Comparison of ENCODE assay signal across 15 cellular contexts in genomic region chr3:171249171-171249692, GRCh38.
DNase-seq lines count a peak whose midpoint lies in the region; ATAC-seq, FAIRE-seq and TF ChIP-seq lines count a peak whose summit lies in the region.
"Had no signal": no experiment of that assay in that cellular context is flagged by ENCODE, and none has a peak within 500 bp of the region (broad histone marks: within the 10 kb centered on the region; RNA-seq: fewer than 3 reads in every experiment).

No MANE protein-coding gene starts in this region.

- no peaks in the 10 kb centered on the region for H3K9me3 Mint-ChIP-seq in activated CD8-positive, alpha-beta memory T cell treated with anti-CD3 and anti-CD28 coated beads, Interleukin-2, amount 10 ng/mL, durations not matched to agents 7 days and 5 days (ENCODE audit: low read depth)
- H3K9me3 Mint-ChIP-seq: stimulated activated naive B cell treated with anti-CD40 and anti-IgM and Interleukin-4, amounts not matched to agents 10 μg/mL and 1 μg/mL and 100 μg/mL, for 72 hours had no signal

- intact Hi-C loops in GM12878 (cut with micrococcal nuclease; ENCODE audit: unreplicated experiment): loop anchor here (5.0 kb wide), 1 partner anchor 33 kb away; no protein-coding TSS in a partner anchor

- H3K36me3 ChIP-seq in GM12878 (ENCODE audit: control insufficient read depth in 2 of 2, insufficient read depth in 2 of 2, low read length in 1 of 2): 0 out of 4 replicates have a peak, but pooled peaks cover 0 to 4% of the 10 kb centered on the region in 2 experiments
- H3K36me3 ChIP-seq: heart right ventricle, lower lobe of right lung had no signal

- TF ChIP-seq CTCF in GM12878 (IDR thresholded peaks at IDR 0.05 in 2 of 3, conservative IDR thresholded peaks at IDR 0.05 in 1 of 3; ENCODE audit: control insufficient read depth in 2 of 3, extremely low read depth in 1 of 3, insufficient read depth in 1 of 3, low read depth in 3 of 3, low read length in 3 of 3): no peak

- POLR2A ChIA-PET in GM12878 (lab: Charles Lee) (interaction anchor here (0.8 to 3.6 kb wide), 9 partner anchors 9 to 60 kb away, joined by 3 to 22 read pairs (median 5); no protein-coding TSS in a partner anchor), HEK293T (lab: Yijun Ruan, JAX) (no interaction called here)

- no peaks in the 10 kb centered on the region for H3K27me3 Mint-ChIP-seq in activated CD8-positive, alpha-beta memory T cell treated with anti-CD3 and anti-CD28 coated beads, Interleukin-2, amount 10 ng/mL, durations not matched to agents 7 days and 5 days
- H3K27me3 Mint-ChIP-seq: stimulated activated naive B cell treated with anti-CD40 and anti-IgM and Interleukin-4, amounts not matched to agents 10 μg/mL and 1 μg/mL and 100 μg/mL, for 72 hours had no signal

- H4K20me1 ChIP-seq in GM12878 (ENCODE audit: control insufficient read depth, insufficient read depth): no peaks in the 10 kb centered on the region

- H3K9me3 ChIP-seq in GM12878 (replicated peaks; ENCODE audit: control insufficient read depth, insufficient read depth, low read length): no peaks in the 10 kb centered on the region; the same call in 1 of the 3 replicates
- H3K9me3 ChIP-seq: heart right ventricle, lower lobe of right lung had no signal

- peaks cover 22% of the 10 kb centered on the region for H3K36me3 Mint-ChIP-seq in activated CD8-positive, alpha-beta memory T cell treated with anti-CD3 and anti-CD28 coated beads, Interleukin-2, amount 10 ng/mL, durations not matched to agents 7 days and 5 days
- H3K36me3 Mint-ChIP-seq: stimulated activated naive B cell treated with anti-CD40 and anti-IgM and Interleukin-4, amounts not matched to agents 10 μg/mL and 1 μg/mL and 100 μg/mL, for 72 hours had no signal

- peak overlapping the region; percentile 82 for H3K4me2 ChIP-seq in GM12878 (ENCODE audit: control insufficient read depth, insufficient read depth)

- H3K4me3 ChIP-seq in GM12878: peak overlapping the region; percentile 53
- H3K4me3 ChIP-seq: heart right ventricle, lower lobe of right lung had no signal

- RAD21 ChIA-PET in GM12878 (lab: Charles Lee; ENCODE audit: unreplicated experiment): interaction anchor here (0.7 to 6.5 kb wide), 22 partner anchors 8 to 523 kb away, joined by 3 to 48 read pairs (median 5); no protein-coding TSS in a partner anchor

- no TSS peak for BruUV-seq in GM12878 (replicated peaks; lab: Mats Ljungman, UMichigan)

- no peak for DNase-seq in activated CD8-positive, alpha-beta memory T cell treated with anti-CD3 and anti-CD28 coated beads, Interleukin-2, amount 10 ng/mL, durations not matched to agents 7 days and 5 days
- no peak for DNase-seq in activated CD8-positive, alpha-beta memory T cell treated with anti-CD3 and anti-CD28 coated beads for 24 hours
- DNase-seq in GM12878 (ENCODE audit: low read depth, low spot score) (no peak), HUDEP-2 (lab: John Stamatoyannopoulos, UW; ENCODE audit: unreplicated experiment in 76 of 76) (no peak), middle frontal gyrus (ENCODE audit: extremely low spot score, low spot score) (no peak), HEK293T (ENCODE audit: extremely low spot score) (no peak)
- DNase-seq: activated CD8-positive, alpha-beta memory T cell treated with anti-CD3 and anti-CD28 coated beads, Interleukin-2, amount 50 U/mL, for 4 hours; DMS79 treated with DMSO at 0.1 percent for 48 hours; heart right ventricle; lower lobe of right lung; NCI-H1417 treated with DMSO at 0.1 percent for 48 hours; stimulated activated naive B cell treated with anti-CD40 and anti-IgM and Interleukin-4, amounts not matched to agents 10 μg/mL and 1 μg/mL and 100 μg/mL, for 72 hours had no signal

- H2AFZ ChIP-seq in GM12878 (ENCODE audit: control insufficient read depth, low read depth, low read length): no peak overlapping the region

- no peak for TF ChIP-seq POLR2A in GM12878 (IDR thresholded peaks at IDR 0.05; ENCODE audit: low read depth, low read length)

- H3K27ac ChIP-seq in GM12878 (ENCODE audit: control insufficient read depth, insufficient read depth): peak overlapping the region; percentile 80
- H3K27ac ChIP-seq: lower lobe of right lung had no signal

- peaks cover 41% of the 10 kb centered on the region for H3K4me1 Mint-ChIP-seq in activated CD8-positive, alpha-beta memory T cell treated with anti-CD3 and anti-CD28 coated beads, Interleukin-2, amount 10 ng/mL, durations not matched to agents 7 days and 5 days
- H3K4me1 Mint-ChIP-seq: stimulated activated naive B cell treated with anti-CD40 and anti-IgM and Interleukin-4, amounts not matched to agents 10 μg/mL and 1 μg/mL and 100 μg/mL, for 72 hours had no signal

- no peaks in the 10 kb centered on the region for H3K27me3 ChIP-seq in GM12878 (replicated peaks in 1 of 2; ENCODE audit: control insufficient read depth in 2 of 2, insufficient read depth in 2 of 2, low read length in 1 of 2)
- H3K27me3 ChIP-seq: heart right ventricle had no signal

- CTCF ChIA-PET in activated CD8-positive, alpha-beta memory T cell treated with anti-CD3 and anti-CD28 coated beads, Interleukin-2, amount 10 ng/mL, durations not matched to agents 7 days and 5 days (lab: Charles Lee): interaction anchor here (0.7 to 2.6 kb wide), 6 partner anchors 9 to 317 kb away, joined by 3 to 12 read pairs (median 4); partner anchors contain the start of gene TNIK
- CTCF ChIA-PET in GM12878 (lab: Yijun Ruan, JAX) (interaction anchor here (1.0 to 4.3 kb wide), 11 partner anchors 8 to 99 kb away, joined by 3 to 25 read pairs (median 7); no protein-coding TSS in a partner anchor), HEK293T (lab: Yijun Ruan, JAX) (no interaction called here)

- no peak for FAIRE-seq in GM12878 (lab: Jason Lieb, UNC)
- FAIRE-seq: endometrium had no signal

- H3K4me3 Mint-ChIP-seq in activated CD8-positive, alpha-beta memory T cell treated with anti-CD3 and anti-CD28 coated beads, Interleukin-2, amount 10 ng/mL, durations not matched to agents 7 days and 5 days: no peak overlapping the region
- H3K4me3 Mint-ChIP-seq: stimulated activated naive B cell treated with anti-CD40 and anti-IgM and Interleukin-4, amounts not matched to agents 10 μg/mL and 1 μg/mL and 100 μg/mL, for 72 hours had no signal

- H3K4me1 ChIP-seq in GM12878 (ENCODE audit: control insufficient read depth, insufficient read depth, low read length): peaks cover 75% of the 10 kb centered on the region
- H3K4me1 ChIP-seq: lower lobe of right lung had no signal

- SMC1A ChIA-PET in GM12878 (lab: Charles Lee; ENCODE audit: uncharacterized antibody, unreplicated experiment): interaction anchor here (0.6 to 23.0 kb wide), 29 partner anchors 8 to 317 kb away, joined by 3 to 657 read pairs (median 5); no protein-coding TSS in a partner anchor

- in situ Hi-C loops in GM12878 (cut with MboI): no loop called here

- peaks cover 89% of the 10 kb centered on the region for H3K79me2 ChIP-seq in GM12878 (ENCODE audit: control insufficient read depth, insufficient read depth, low read length)

- peak; percentile 12 for ATAC-seq in activated CD8-positive, alpha-beta memory T cell treated with anti-CD3 and anti-CD28 coated beads, Interleukin-2, amount 10 ng/mL, durations not matched to agents 7 days and 5 days
- peak; percentile 18 for ATAC-seq in GM21515 (IDR thresholded peaks at IDR 0.05; ENCODE audit: unreplicated experiment)
- peak; percentile 2 for ATAC-seq in HG03060 (IDR thresholded peaks at IDR 0.05; ENCODE audit: low read depth, unreplicated experiment)
- ATAC-seq in GM12878: peak; percentile 32
- ATAC-seq: heart right ventricle, lower lobe of right lung had no signal

- H3K27ac Mint-ChIP-seq in activated CD8-positive, alpha-beta memory T cell treated with anti-CD3 and anti-CD28 coated beads, Interleukin-2, amount 10 ng/mL, durations not matched to agents 7 days and 5 days: no peak overlapping the region
- H3K27ac Mint-ChIP-seq: stimulated activated naive B cell treated with anti-CD40 and anti-IgM and Interleukin-4, amounts not matched to agents 10 μg/mL and 1 μg/mL and 100 μg/mL, for 72 hours had no signal

- peak overlapping the region; percentile 45 for H3K9ac ChIP-seq in GM12878 (ENCODE audit: control insufficient read depth, insufficient read depth, low read length)

- no peak for TF ChIP-seq RAD21 in GM12878 (IDR thresholded peaks at IDR 0.05; ENCODE audit: insufficient read depth, low read depth, low read length)

- no peak for TF ChIP-seq EP300 in GM12878 (IDR thresholded peaks at IDR 0.05; ENCODE audit: borderline replicate concordance in 1 of 2, control insufficient read depth in 1 of 2, low read depth in 2 of 2, low read length in 2 of 2)

TF ChIP-seq in HEK293T, 16 proteins besides CTCF, POLR2A, EP300 and RAD21:
- TF ChIP-seq TARDBP (IDR thresholded peaks at IDR 0.05): no peak
- no peak for TF ChIP-seq L3MBTL2 (conservative IDR thresholded peaks at IDR 0.05)
- no peak for TF ChIP-seq ELF4 (IDR thresholded peaks at IDR 0.05)
- no peak for TF ChIP-seq SUZ12 (IDR thresholded peaks at IDR 0.05)
- TF ChIP-seq SP1 (IDR thresholded peaks at IDR 0.05): no peak
- no peak for TF ChIP-seq FOXK2 (IDR thresholded peaks at IDR 0.05)
- TF ChIP-seq LEF1 (IDR thresholded peaks at IDR 0.05; ENCODE audit: borderline replicate concordance): no peak
- TF ChIP-seq BHLHE40 (IDR thresholded peaks at IDR 0.05; ENCODE audit: borderline replicate concordance): no peak
- TF ChIP-seq CTBP1 (IDR thresholded peaks at IDR 0.05; ENCODE audit: borderline replicate concordance): no peak
